17 cellular contexts compared by ENCODE assay signal in genomic region chr16:24863582-24864437, GRCh38. TPM values are rescaled to one million over a fixed set of nuclear protein-coding genes. Genes with fewer than 3 reads are reported as not detected.
DNase-seq lines count a peak whose midpoint lies in the region; ATAC-seq, FAIRE-seq and TF ChIP-seq lines count a peak whose summit lies in the region.
"Had no signal": no experiment of that assay in that cellular context is flagged by ENCODE, and none has a peak within 500 bp of the region (broad histone marks: within the 10 kb centered on the region; RNA-seq: fewer than 3 reads in every experiment).

No MANE protein-coding gene starts in this region.

- no peaks in the 10 kb centered on the region; the same call in 1 of the 2 replicates for H4K20me1 ChIP-seq in GM23338 (replicated peaks; ENCODE audit: insufficient read depth)
- H4K20me1 ChIP-seq: BLaER1 treated with 17β-estradiol and CSF1 and Interleukin-3, amounts not matched to agents 10 nM and 100 nM had no signal

- TF ChIP-seq CTCF in GM23338 (conservative IDR thresholded peaks at IDR 0.05; ENCODE audit: low read depth in 2 of 2) (no peak), pancreas (IDR thresholded peaks at IDR 0.05) (no peak), right atrium auricular region (IDR thresholded peaks at IDR 0.05) (no peak)

- H3K27ac ChIP-seq in GM23338 (ENCODE audit: low read depth): no peak overlapping the region
- no peak overlapping the region for H3K27ac ChIP-seq in pancreas
- H3K27ac ChIP-seq in right atrium auricular region: no peak overlapping the region
- H3K27ac ChIP-seq: BLaER1 treated with 17β-estradiol and CSF1 and Interleukin-3, amounts not matched to agents 10 nM and 100 nM; HL-60 had no signal

- 70 to 82% methylated on average over 3 of the region's 3 CpGs for WGBS in pancreas, 2 donors

- H3K36me3 ChIP-seq in GM23338 (ENCODE audit: insufficient read depth) (no peaks in the 10 kb centered on the region), pancreas (no peaks in the 10 kb centered on the region), right atrium auricular region (no peaks in the 10 kb centered on the region)
- H3K36me3 ChIP-seq: BLaER1 treated with 17β-estradiol and CSF1 and Interleukin-3, amounts not matched to agents 10 nM and 100 nM; HAP-1 had no signal

- H3K9me3 Mint-ChIP-seq in GM23338: peaks cover 7% of the 10 kb centered on the region; the same call in 2 of the 3 replicates

- H3K4me2 ChIP-seq in GM23338: no peak overlapping the region
- H3K4me2 ChIP-seq: BLaER1 treated with 17β-estradiol and CSF1 and Interleukin-3, amounts not matched to agents 10 nM and 100 nM had no signal

- H3K4me3 ChIP-seq in GM23338: no peak overlapping the region
- no peak overlapping the region for H3K4me3 ChIP-seq in pancreas
- H3K4me3 ChIP-seq in right atrium auricular region: no peak overlapping the region
- H3K4me3 ChIP-seq: BLaER1 treated with 17β-estradiol and CSF1 and Interleukin-3, amounts not matched to agents 10 nM and 100 nM; HAP-1 had no signal

- H3K9me2 ChIP-seq in GM23338 (ENCODE audit: insufficient read depth): no peaks in the 10 kb centered on the region

- peaks cover 2% of the 10 kb centered on the region for H3K27me3 Mint-ChIP-seq in GM23338 (ENCODE audit: insufficient read depth, low read depth, poor library complexity)

- H3K4me1 ChIP-seq in GM23338 (ENCODE audit: insufficient read depth) (no peaks in the 10 kb centered on the region), pancreas (no peaks in the 10 kb centered on the region), right atrium auricular region (no peaks in the 10 kb centered on the region)
- H3K4me1 ChIP-seq: BLaER1 treated with 17β-estradiol and CSF1 and Interleukin-3, amounts not matched to agents 10 nM and 100 nM; HAP-1 had no signal

- H3K27me3 ChIP-seq in GM23338 (ENCODE audit: insufficient read depth) (no peaks in the 10 kb centered on the region), pancreas (no peaks in the 10 kb centered on the region), right atrium auricular region (no peaks in the 10 kb centered on the region)
- H3K27me3 ChIP-seq: BLaER1 treated with 17β-estradiol and CSF1 and Interleukin-3, amounts not matched to agents 10 nM and 100 nM had no signal

- H3K9me3 ChIP-seq in pancreas (no peaks in the 10 kb centered on the region), right atrium auricular region (peaks cover 0 to 7% of the 10 kb centered on the region in 2 donors)
- H3K9me3 ChIP-seq: HAP-1 had no signal

- ATAC-seq in GM23338: no peak
- peak; percentile 25 for ATAC-seq in left lobe of liver
- peak; percentile 34 for ATAC-seq in sciatic nerve
- no peak for ATAC-seq in pancreas
- ATAC-seq: CD8-positive, alpha-beta T cell had no signal

- FAIRE-seq in pancreas (lab: Jason Lieb, UNC): no peak
- FAIRE-seq: GM19239 had no signal

- no peaks in the 10 kb centered on the region for H3K79me2 ChIP-seq in GM23338 (replicated peaks; ENCODE audit: insufficient read depth)

- no peaks in the 10 kb centered on the region for H3F3A ChIP-seq in GM23338 (replicated peaks; ENCODE audit: low read depth)

- peak overlapping the region; percentile 11; the same call in 1 of the 2 replicates for H2AFZ ChIP-seq in GM23338

- H3K27ac Mint-ChIP-seq in GM23338: no peak overlapping the region
- H3K27ac Mint-ChIP-seq: B cell; CD8-positive, alpha-beta T cell had no signal

- H3K36me3 Mint-ChIP-seq in GM23338 (ENCODE audit: low read depth): no peaks in the 10 kb centered on the region

- H3K4me1 Mint-ChIP-seq in GM23338: no peaks in the 10 kb centered on the region
- H3K4me1 Mint-ChIP-seq: B cell, IgD-negative memory B cell had no signal

- H3K4me3 Mint-ChIP-seq in GM23338: no peak overlapping the region
- H3K4me3 Mint-ChIP-seq: B cell; CD8-positive, alpha-beta T cell; IgD-negative memory B cell had no signal

- DNase-seq in GM23338 (ENCODE audit: low spot score): no peak
- peak; percentile 32 for DNase-seq in NCI-H146 (lab: John Stamatoyannopoulos, UW)
- DNase-seq in left lobe of liver (ENCODE audit: low spot score): no peak
- DNase-seq in sciatic nerve (ENCODE audit: low spot score): no peak
- no peak for DNase-seq in activated CD4-positive, alpha-beta T cell treated with anti-CD3 and anti-CD28 coated beads for 4 hours
- DNase-seq in pancreas: no peak
- no peak for DNase-seq in right atrium auricular region (ENCODE audit: low spot score)
- DNase-seq: Calu3; CD8-positive, alpha-beta T cell; DMS79 treated with DMSO at 0.1 percent for 48 hours; GF-D8 had no signal

- intact Hi-C loops in sciatic nerve (cut with DNase I): no loop called here
- intact Hi-C loops in pancreas (cut with DNase I): no loop called here

TF ChIP-seq in GM23338, 12 proteins besides CTCF, POLR2A, EP300 and RAD21 (continues in another document):
- TF ChIP-seq, protein P1, sequence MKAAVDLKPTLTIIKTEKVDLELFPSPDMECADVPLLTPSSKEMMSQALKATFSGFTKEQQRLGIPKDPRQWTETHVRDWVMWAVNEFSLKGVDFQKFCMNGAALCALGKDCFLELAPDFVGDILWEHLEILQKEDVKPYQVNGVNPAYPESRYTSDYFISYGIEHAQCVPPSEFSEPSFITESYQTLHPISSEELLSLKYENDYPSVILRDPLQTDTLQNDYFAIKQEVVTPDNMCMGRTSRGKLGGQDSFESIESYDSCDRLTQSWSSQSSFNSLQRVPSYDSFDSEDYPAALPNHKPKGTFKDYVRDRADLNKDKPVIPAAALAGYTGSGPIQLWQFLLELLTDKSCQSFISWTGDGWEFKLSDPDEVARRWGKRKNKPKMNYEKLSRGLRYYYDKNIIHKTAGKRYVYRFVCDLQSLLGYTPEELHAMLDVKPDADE (IDR thresholded peaks at IDR 0.05): no peak
- TF ChIP-seq EZH2phosphoT487 (IDR thresholded peaks at IDR 0.05; ENCODE audit: unreplicated experiment): no peak
- no peak for TF ChIP-seq ZNF331 (CRISPR knock-in tag; IDR thresholded peaks at IDR 0.05; ENCODE audit: low read depth)
- no peak for TF ChIP-seq POLR2AphosphoS5 (IDR thresholded peaks at IDR 0.05; ENCODE audit: low read depth)
- TF ChIP-seq ZNF114 (CRISPR knock-in tag; IDR thresholded peaks at IDR 0.05): no peak
- no peak for TF ChIP-seq STAT1 (IDR thresholded peaks at IDR 0.05; ENCODE audit: unreplicated experiment)

RNA-seq across cellular contexts. Expression of gene SLC5A11, which starts 18.0 kb away (rescaled TPM):
- total RNA-seq in GM23338 (2014; rRNA removed; shearing (Covaris generic)): 0.07 TPM in 1 of 2 replicates, not detected in the other
- 0.10 TPM in 1 of 2 replicates, not detected in the other for polyA plus RNA-seq in GM23338 (2016; fragmentation: Nextera tagmentation; extraction: Ambion mirVana)
- 1.1 TPM for total RNA-seq in left lobe of liver
- total RNA-seq in sciatic nerve: not detected
- 1 to 10 TPM in 1 of 6 donors, under 1 TPM in 3, not detected in 2; 0.22 to 1.0 (median 0.46) TPM for total RNA-seq in pancreas
- polyA plus RNA-seq in pancreas: under 1 TPM; 0.08 to 0.26 TPM
- total RNA-seq in right atrium auricular region: not detected
- total RNA-seq: Calu3 had no signal

Comparison
In these comparisons a context has a peak if more than half of its experiments do, and no peak if none do; other contexts are left out.
1. ATAC-seq: peak in left lobe of liver (single experiment) and sciatic nerve (single experiment); none in GM23338 (single experiment) and pancreas (0 of 4).